1 cellular context compared by ENCODE assay signal in the genomic region with DNA sequence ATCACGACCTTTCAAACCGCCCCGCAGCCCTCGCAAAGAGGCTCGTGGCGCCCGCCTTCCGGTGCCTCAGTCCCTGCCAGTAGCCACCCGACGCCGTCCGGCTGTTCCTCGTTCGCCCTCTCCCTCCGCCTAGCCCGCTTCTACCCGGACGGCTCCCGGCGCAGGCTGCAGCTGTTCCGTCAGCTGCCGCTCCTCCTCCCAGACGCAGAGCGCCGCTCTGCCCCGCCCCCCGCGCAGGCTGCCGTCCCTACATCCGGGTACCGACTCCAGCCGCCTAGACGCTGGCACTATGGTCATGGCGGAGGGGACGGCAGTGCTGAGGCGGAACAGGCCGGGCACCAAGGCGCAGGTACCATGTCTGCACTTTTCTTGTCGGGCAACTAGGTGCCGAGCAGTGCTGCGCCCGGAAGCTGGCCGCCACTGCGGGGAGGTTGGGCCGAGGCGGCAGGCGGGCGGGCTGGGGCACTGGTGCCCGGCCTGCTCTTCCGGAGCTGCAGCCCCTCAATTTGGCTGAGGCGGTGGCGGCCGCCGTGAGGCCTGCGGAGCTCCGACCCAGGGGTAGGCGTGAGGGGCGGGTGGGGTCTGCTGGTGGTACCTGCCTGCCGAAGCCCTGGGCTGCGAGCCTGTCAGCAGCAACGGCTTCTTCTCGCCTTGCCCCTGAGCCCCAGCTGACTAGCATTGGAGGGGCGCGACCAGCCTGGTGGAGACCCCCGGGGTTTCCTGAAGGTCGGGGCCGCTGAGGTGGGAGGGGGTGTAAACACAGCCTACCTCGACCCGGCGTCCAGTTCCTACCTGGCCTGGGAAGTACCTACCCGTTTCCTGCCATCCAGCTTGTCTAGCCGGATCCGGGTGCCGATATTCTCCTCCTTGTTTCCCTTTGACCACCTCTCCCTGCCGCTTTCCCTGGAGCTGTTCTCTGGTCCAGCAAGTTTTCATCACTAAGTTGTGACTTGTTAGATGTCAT.
TF ChIP-seq lines count a peak whose summit lies in the region.

A gene (plus strand): TSS at position 269 of the 964 bp plus-strand sequence. CDS start 21 bp downstream, at position 290.

TF ChIP-seq in K562, 482 proteins besides CTCF, POLR2A, EP300 and RAD21 (continued from another document and continues in another):
- TF ChIP-seq TAF9B (IDR thresholded peaks at IDR 0.05; ENCODE audit: partially characterized antibody) (peak; percentile 82), PRPF4 (IDR thresholded peaks at IDR 0.05; ENCODE audit: insufficient read depth, low read depth, low read length, poor library complexity, severe bottlenecking) (no peak), ZNF79 (CRISPR knock-in tag; IDR thresholded peaks at IDR 0.05; ENCODE audit: low read depth) (no peak), ZNF311 (CRISPR knock-in tag; IDR thresholded peaks at IDR 0.05) (no peak), BCOR (IDR thresholded peaks at IDR 0.05) (0 out of 2 replicates have a peak, but pooled peaks have one; percentile 22), POLR3A (IDR thresholded peaks at IDR 0.05; ENCODE audit: borderline replicate concordance, extremely low read depth, insufficient read depth, insufficient read length) (no peak), MAFK (IDR thresholded peaks at IDR 0.05; ENCODE audit: low read length) (no peak), CXXC5 (CRISPR knock-in tag; IDR thresholded peaks at IDR 0.05) (peak; percentile 98), MAZ (CRISPR knock-in tag; conservative IDR thresholded peaks at IDR 0.05 in 1 of 2, IDR thresholded peaks at IDR 0.05 in 1 of 2) (peak; percentile 81 to 88), NFE2 (IDR thresholded peaks at IDR 0.05; ENCODE audit: low read depth) (0 out of 2 replicates have a peak, but pooled peaks have one; percentile 1), EHMT2 (IDR thresholded peaks at IDR 0.05) (no peak), CEBPB (tag; IDR thresholded peaks at IDR 0.05) (no peak), ZSCAN32 (CRISPR knock-in tag; IDR thresholded peaks at IDR 0.05) (no peak), POLR3G (IDR thresholded peaks at IDR 0.05; ENCODE audit: extremely low read depth, insufficient read length, insufficient replicate concordance) (no peak), HNRNPK (IDR thresholded peaks at IDR 0.05; ENCODE audit: low read depth, low read length, poor library complexity, severe bottlenecking) (peak; percentile 66), JUN (IDR thresholded peaks at IDR 0.05; ENCODE audit: borderline replicate concordance, low read depth, low read length) (0 out of 2 replicates have a peak, but pooled peaks have one; percentile 40), JUN (CRISPR knock-in tag; IDR thresholded peaks at IDR 0.05; ENCODE audit: borderline replicate concordance) (no peak), ZNF124 (CRISPR knock-in tag; IDR thresholded peaks at IDR 0.05) (no peak), RAD51 (IDR thresholded peaks at IDR 0.05; ENCODE audit: borderline replicate concordance, low read depth) (peak; percentile 21; the same call in 1 of the 2 replicates), RHOXF2B (CRISPR knock-in tag; conservative IDR thresholded peaks at IDR 0.05) (no peak), GTF2A2 (tag; IDR thresholded peaks at IDR 0.05) (no peak), HDGF (IDR thresholded peaks at IDR 0.05) (no peak), ZNF507 (tag; conservative IDR thresholded peaks at IDR 0.05) (no peak), ZNF77 (CRISPR knock-in tag; IDR thresholded peaks at IDR 0.05) (no peak), CSDE1 (IDR thresholded peaks at IDR 0.05) (no peak), POLR2AphosphoS2 (IDR thresholded peaks at IDR 0.05; ENCODE audit: low read length) (no peak; the same call in 1 of the 2 replicates), PRMT5 (CRISPR knock-in tag; IDR thresholded peaks at IDR 0.05) (no peak), ZKSCAN8 (CRISPR knock-in tag; IDR thresholded peaks at IDR 0.05) (no peak), TBP (optimal IDR thresholded peaks at IDR 0.05; ENCODE audit: low read depth, low read length) (peak; percentile 79), SMARCC2 (IDR thresholded peaks at IDR 0.05; ENCODE audit: low read depth) (no peak), POLR2AphosphoS5 (IDR thresholded peaks at IDR 0.05; ENCODE audit: control insufficient read depth, insufficient read depth, low read depth, low read length) (peak; percentile 88), SAP30 (IDR thresholded peaks at IDR 0.05; ENCODE audit: borderline replicate concordance, insufficient read depth, low read depth, low read length, poor library complexity, severe bottlenecking) (peak; percentile 67), IRF2 (CRISPR knock-in tag; IDR thresholded peaks at IDR 0.05) (no peak), TRIM24 (IDR thresholded peaks at IDR 0.05) (peak in 1 of 2 experiments; percentile 75; a peak in 2 of 4 replicates)
- TF ChIP-seq, protein P1, sequence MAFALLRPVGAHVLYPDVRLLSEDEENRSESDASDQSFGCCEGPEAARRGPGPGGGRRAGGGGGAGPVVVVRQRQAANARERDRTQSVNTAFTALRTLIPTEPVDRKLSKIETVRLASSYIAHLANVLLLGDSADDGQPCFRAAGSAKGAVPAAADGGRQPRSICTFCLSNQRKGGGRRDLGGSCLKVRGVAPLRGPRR (CRISPR knock-in tag; IDR thresholded peaks at IDR 0.05): no peak
- TF ChIP-seq, protein P2, sequence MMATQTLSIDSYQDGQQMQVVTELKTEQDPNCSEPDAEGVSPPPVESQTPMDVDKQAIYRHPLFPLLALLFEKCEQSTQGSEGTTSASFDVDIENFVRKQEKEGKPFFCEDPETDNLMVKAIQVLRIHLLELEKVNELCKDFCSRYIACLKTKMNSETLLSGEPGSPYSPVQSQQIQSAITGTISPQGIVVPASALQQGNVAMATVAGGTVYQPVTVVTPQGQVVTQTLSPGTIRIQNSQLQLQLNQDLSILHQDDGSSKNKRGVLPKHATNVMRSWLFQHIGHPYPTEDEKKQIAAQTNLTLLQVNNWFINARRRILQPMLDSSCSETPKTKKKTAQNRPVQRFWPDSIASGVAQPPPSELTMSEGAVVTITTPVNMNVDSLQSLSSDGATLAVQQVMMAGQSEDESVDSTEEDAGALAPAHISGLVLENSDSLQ (IDR thresholded peaks at IDR 0.05): peak; percentile 48
- TF ChIP-seq, protein P3, sequence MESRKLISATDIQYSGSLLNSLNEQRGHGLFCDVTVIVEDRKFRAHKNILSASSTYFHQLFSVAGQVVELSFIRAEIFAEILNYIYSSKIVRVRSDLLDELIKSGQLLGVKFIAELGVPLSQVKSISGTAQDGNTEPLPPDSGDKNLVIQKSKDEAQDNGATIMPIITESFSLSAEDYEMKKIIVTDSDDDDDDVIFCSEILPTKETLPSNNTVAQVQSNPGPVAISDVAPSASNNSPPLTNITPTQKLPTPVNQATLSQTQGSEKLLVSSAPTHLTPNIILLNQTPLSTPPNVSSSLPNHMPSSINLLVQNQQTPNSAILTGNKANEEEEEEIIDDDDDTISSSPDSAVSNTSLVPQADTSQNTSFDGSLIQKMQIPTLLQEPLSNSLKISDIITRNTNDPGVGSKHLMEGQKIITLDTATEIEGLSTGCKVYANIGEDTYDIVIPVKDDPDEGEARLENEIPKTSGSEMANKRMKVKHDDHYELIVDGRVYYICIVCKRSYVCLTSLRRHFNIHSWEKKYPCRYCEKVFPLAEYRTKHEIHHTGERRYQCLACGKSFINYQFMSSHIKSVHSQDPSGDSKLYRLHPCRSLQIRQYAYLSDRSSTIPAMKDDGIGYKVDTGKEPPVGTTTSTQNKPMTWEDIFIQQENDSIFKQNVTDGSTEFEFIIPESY (CRISPR knock-in tag; IDR thresholded peaks at IDR 0.05): no peak
- TF ChIP-seq, protein P4, sequence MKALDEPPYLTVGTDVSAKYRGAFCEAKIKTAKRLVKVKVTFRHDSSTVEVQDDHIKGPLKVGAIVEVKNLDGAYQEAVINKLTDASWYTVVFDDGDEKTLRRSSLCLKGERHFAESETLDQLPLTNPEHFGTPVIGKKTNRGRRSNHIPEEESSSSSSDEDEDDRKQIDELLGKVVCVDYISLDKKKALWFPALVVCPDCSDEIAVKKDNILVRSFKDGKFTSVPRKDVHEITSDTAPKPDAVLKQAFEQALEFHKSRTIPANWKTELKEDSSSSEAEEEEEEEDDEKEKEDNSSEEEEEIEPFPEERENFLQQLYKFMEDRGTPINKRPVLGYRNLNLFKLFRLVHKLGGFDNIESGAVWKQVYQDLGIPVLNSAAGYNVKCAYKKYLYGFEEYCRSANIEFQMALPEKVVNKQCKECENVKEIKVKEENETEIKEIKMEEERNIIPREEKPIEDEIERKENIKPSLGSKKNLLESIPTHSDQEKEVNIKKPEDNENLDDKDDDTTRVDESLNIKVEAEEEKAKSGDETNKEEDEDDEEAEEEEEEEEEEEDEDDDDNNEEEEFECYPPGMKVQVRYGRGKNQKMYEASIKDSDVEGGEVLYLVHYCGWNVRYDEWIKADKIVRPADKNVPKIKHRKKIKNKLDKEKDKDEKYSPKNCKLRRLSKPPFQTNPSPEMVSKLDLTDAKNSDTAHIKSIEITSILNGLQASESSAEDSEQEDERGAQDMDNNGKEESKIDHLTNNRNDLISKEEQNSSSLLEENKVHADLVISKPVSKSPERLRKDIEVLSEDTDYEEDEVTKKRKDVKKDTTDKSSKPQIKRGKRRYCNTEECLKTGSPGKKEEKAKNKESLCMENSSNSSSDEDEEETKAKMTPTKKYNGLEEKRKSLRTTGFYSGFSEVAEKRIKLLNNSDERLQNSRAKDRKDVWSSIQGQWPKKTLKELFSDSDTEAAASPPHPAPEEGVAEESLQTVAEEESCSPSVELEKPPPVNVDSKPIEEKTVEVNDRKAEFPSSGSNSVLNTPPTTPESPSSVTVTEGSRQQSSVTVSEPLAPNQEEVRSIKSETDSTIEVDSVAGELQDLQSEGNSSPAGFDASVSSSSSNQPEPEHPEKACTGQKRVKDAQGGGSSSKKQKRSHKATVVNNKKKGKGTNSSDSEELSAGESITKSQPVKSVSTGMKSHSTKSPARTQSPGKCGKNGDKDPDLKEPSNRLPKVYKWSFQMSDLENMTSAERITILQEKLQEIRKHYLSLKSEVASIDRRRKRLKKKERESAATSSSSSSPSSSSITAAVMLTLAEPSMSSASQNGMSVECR (CRISPR knock-in tag; IDR thresholded peaks at IDR 0.05): peak; percentile 82
- TF ChIP-seq, protein P5, sequence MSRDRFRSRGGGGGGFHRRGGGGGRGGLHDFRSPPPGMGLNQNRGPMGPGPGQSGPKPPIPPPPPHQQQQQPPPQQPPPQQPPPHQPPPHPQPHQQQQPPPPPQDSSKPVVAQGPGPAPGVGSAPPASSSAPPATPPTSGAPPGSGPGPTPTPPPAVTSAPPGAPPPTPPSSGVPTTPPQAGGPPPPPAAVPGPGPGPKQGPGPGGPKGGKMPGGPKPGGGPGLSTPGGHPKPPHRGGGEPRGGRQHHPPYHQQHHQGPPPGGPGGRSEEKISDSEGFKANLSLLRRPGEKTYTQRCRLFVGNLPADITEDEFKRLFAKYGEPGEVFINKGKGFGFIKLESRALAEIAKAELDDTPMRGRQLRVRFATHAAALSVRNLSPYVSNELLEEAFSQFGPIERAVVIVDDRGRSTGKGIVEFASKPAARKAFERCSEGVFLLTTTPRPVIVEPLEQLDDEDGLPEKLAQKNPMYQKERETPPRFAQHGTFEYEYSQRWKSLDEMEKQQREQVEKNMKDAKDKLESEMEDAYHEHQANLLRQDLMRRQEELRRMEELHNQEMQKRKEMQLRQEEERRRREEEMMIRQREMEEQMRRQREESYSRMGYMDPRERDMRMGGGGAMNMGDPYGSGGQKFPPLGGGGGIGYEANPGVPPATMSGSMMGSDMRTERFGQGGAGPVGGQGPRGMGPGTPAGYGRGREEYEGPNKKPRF (IDR thresholded peaks at IDR 0.05; ENCODE audit: low read depth, low read length): no peak
- TF ChIP-seq, protein P6, sequence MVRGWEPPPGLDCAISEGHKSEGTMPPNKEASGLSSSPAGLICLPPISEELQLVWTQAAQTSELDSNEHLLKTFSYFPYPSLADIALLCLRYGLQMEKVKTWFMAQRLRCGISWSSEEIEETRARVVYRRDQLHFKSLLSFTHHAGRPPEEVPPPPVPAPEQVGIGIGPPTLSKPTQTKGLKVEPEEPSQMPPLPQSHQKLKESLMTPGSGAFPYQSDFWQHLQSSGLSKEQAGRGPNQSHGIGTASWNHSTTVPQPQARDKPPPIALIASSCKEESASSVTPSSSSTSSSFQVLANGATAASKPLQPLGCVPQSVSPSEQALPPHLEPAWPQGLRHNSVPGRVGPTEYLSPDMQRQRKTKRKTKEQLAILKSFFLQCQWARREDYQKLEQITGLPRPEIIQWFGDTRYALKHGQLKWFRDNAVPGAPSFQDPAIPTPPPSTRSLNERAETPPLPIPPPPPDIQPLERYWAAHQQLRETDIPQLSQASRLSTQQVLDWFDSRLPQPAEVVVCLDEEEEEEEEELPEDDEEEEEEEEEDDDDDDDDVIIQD (CRISPR knock-in tag; IDR thresholded peaks at IDR 0.05): no peak
- TF ChIP-seq, protein P7, sequence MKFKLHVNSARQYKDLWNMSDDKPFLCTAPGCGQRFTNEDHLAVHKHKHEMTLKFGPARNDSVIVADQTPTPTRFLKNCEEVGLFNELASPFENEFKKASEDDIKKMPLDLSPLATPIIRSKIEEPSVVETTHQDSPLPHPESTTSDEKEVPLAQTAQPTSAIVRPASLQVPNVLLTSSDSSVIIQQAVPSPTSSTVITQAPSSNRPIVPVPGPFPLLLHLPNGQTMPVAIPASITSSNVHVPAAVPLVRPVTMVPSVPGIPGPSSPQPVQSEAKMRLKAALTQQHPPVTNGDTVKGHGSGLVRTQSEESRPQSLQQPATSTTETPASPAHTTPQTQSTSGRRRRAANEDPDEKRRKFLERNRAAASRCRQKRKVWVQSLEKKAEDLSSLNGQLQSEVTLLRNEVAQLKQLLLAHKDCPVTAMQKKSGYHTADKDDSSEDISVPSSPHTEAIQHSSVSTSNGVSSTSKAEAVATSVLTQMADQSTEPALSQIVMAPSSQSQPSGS (CRISPR knock-in tag; IDR thresholded peaks at IDR 0.05): no peak
- TF ChIP-seq, protein P8, sequence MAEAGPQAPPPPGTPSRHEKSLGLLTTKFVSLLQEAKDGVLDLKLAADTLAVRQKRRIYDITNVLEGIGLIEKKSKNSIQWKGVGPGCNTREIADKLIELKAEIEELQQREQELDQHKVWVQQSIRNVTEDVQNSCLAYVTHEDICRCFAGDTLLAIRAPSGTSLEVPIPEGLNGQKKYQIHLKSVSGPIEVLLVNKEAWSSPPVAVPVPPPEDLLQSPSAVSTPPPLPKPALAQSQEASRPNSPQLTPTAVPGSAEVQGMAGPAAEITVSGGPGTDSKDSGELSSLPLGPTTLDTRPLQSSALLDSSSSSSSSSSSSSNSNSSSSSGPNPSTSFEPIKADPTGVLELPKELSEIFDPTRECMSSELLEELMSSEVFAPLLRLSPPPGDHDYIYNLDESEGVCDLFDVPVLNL (CRISPR knock-in tag; IDR thresholded peaks at IDR 0.05; ENCODE audit: low read depth): no peak
- TF ChIP-seq, protein P9, sequence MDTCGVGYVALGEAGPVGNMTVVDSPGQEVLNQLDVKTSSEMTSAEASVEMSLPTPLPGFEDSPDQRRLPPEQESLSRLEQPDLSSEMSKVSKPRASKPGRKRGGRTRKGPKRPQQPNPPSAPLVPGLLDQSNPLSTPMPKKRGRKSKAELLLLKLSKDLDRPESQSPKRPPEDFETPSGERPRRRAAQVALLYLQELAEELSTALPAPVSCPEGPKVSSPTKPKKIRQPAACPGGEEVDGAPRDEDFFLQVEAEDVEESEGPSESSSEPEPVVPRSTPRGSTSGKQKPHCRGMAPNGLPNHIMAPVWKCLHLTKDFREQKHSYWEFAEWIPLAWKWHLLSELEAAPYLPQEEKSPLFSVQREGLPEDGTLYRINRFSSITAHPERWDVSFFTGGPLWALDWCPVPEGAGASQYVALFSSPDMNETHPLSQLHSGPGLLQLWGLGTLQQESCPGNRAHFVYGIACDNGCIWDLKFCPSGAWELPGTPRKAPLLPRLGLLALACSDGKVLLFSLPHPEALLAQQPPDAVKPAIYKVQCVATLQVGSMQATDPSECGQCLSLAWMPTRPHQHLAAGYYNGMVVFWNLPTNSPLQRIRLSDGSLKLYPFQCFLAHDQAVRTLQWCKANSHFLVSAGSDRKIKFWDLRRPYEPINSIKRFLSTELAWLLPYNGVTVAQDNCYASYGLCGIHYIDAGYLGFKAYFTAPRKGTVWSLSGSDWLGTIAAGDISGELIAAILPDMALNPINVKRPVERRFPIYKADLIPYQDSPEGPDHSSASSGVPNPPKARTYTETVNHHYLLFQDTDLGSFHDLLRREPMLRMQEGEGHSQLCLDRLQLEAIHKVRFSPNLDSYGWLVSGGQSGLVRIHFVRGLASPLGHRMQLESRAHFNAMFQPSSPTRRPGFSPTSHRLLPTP (IDR thresholded peaks at IDR 0.05; ENCODE audit: borderline replicate concordance, extremely low read depth, insufficient read length): no peak
